Comparison of ENCODE assay signal across 1 cellular context in the genomic region with DNA sequence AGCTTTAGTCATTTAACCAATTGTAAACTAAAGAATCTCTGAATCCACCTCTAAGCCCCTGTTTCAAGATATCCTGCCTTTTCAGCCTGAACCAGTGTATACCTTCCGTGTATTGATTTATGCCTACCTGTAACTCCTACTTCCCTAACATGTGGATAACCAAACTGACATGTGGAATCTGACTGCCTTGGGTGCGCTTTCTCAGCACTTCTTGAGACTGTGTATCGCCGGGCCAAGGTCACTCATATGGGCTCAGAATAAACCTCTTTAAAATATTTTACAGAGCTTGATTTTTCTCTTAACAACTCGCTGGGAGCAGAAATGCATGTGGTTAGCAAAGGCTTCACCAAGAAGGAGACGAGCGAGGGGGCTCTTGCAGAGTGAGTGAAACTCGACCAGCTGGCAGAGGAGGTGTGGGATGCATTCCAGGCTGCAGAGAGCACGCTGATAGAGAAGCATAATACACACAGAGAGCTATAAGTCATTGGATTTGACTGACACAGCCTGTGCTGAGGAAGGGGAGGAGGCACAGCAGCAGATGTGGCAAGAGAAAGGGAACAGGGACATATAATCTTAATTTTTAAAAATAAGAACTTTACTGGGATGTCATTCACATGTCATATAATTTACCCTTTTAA.
TF ChIP-seq lines count a peak whose summit lies in the region.

No MANE protein-coding gene starts in this region.

TF ChIP-seq in HepG2, 621 proteins besides CTCF, POLR2A, EP300 and RAD21:
- TF ChIP-seq, protein P1, sequence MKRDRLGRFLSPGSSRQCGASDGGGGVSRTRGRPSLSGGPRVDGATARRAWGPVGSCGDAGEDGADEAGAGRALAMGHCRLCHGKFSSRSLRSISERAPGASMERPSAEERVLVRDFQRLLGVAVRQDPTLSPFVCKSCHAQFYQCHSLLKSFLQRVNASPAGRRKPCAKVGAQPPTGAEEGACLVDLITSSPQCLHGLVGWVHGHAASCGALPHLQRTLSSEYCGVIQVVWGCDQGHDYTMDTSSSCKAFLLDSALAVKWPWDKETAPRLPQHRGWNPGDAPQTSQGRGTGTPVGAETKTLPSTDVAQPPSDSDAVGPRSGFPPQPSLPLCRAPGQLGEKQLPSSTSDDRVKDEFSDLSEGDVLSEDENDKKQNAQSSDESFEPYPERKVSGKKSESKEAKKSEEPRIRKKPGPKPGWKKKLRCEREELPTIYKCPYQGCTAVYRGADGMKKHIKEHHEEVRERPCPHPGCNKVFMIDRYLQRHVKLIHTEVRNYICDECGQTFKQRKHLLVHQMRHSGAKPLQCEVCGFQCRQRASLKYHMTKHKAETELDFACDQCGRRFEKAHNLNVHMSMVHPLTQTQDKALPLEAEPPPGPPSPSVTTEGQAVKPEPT (CRISPR knock-in tag; IDR thresholded peaks at IDR 0.05; ENCODE audit: low read depth), result no peak
- TF ChIP-seq, protein P2, sequence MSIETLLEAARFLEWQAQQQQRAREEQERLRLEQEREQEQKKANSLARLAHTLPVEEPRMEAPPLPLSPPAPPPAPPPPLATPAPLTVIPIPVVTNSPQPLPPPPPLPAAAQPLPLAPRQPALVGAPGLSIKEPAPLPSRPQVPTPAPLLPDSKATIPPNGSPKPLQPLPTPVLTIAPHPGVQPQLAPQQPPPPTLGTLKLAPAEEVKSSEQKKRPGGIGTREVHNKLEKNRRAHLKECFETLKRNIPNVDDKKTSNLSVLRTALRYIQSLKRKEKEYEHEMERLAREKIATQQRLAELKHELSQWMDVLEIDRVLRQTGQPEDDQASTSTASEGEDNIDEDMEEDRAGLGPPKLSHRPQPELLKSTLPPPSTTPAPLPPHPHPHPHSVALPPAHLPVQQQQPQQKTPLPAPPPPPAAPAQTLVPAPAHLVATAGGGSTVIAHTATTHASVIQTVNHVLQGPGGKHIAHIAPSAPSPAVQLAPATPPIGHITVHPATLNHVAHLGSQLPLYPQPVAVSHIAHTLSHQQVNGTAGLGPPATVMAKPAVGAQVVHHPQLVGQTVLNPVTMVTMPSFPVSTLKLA (IDR thresholded peaks at IDR 0.05), result peak; percentile 78
